ENCODE assay signal across 9 cellular contexts in the genomic region with DNA sequence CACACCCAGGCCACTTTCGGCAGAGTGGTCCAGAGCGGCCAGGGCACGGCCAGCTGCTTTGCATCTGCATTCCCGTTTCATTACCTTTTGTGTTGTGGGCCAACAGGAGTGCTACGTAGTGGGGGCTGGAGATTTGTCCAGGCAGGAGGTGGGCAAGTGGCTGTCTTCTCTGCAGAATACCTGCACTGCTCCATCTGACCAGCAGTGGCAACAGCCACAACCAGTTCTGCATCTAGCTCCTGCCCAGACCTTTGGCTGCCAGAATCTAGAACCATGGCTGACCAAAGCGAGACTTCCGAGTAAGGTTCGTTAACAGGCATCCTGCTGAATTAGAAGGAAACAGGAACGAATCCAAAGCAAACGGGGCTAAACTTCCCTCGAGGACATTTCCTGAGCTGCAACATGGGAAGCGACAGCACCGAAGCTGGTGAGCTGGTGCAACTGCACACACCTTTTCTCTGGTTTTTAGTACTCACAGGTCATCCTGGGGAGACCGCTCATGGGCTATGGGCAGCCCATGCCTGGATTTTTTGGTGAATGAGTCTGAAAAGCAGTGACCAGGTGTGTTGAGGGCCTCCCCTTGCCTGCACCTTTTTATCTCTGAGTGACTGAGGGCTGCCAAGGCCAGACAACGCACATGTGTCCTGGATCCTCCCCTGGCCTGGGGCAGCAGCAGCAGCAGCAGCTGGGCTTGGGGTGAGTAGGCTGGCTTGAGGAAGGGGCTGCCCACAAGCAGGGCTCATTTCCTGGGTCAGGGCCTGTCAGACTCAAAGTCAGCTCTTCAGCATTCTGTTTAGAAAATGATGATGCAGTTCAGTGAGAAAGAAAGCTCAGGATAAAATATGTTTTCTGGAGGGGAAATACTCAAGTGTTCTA. TPM values are rescaled to one million over a fixed set of nuclear protein-coding genes. Genes with fewer than 3 reads are reported as not detected.
A peak's percentile ranks its signal among the peaks of the same experiment; 100 is the strongest.
DNase-seq lines count a peak whose midpoint lies in the region; ATAC-seq and TF ChIP-seq lines count a peak whose summit lies in the region.
"Had no signal": no experiment of that assay in that cellular context is flagged by ENCODE, and none has a peak within 500 bp of the region (broad histone marks: within the 10 kb centered on the region; RNA-seq: fewer than 3 reads in every experiment).

No MANE protein-coding gene starts in this region.

- peak; percentile 43 for ATAC-seq in GM19395 (IDR thresholded peaks at IDR 0.05; ENCODE audit: unreplicated experiment)
- ATAC-seq in HG03108 (IDR thresholded peaks at IDR 0.05; ENCODE audit: unreplicated experiment): peak; percentile 27

- TF ChIP-seq CTCF in C4-2B (conservative IDR thresholded peaks at IDR 0.05): peak; percentile 71
- peak; percentile 36 for TF ChIP-seq CTCF in choroid plexus epithelial cell (conservative IDR thresholded peaks at IDR 0.05; ENCODE audit: low read depth, low read length)
- TF ChIP-seq CTCF in GM10248 (IDR thresholded peaks at IDR 0.05; ENCODE audit: control extremely low read depth, extremely low read depth, low read depth, missing control alignments): no peak

- H3K27ac ChIP-seq in C4-2B: peak overlapping the region; percentile 45
- H3K27ac ChIP-seq: breast epithelium had no signal

- DNase-seq in choroid plexus epithelial cell (ENCODE audit: low read depth) (no peak), GM10248 (ENCODE audit: extremely low spot score) (no peak), D341Med (ENCODE audit: low spot score) (no peak), A172 (ENCODE audit: low spot score) (no peak), CD1c-positive myeloid dendritic cell (ENCODE audit: extremely low spot score) (no peak)

- CTCF ChIA-PET in GM10248 (lab: Yijun Ruan, JAX): interaction anchor here (0.7 to 8.5 kb wide), 23 partner anchors 7 to 440 kb away, joined by 3 to 135 read pairs (median 4); a partner anchor contains a TSS

- no peak overlapping the region for H3K4me3 ChIP-seq in choroid plexus epithelial cell (ENCODE audit: low read depth, low read length)
- H3K4me3 ChIP-seq: breast epithelium had no signal

- POLR2A ChIA-PET in GM10248 (lab: Yijun Ruan, JAX): interaction anchor here (1.2 kb wide), 1 partner anchor 231 kb away, joined by 4 read pairs; a partner anchor contains a TSS

RNA-seq across cellular contexts. Expression of a gene that starts 10.6 kb away (rescaled TPM):
- 0.10 and 0.24 TPM in 2 replicates for total RNA-seq in A172 (2014; rRNA removed; shearing (Covaris generic))

RNA-seq across cellular contexts. Expression of a gene that starts 26.6 kb away (rescaled TPM):
- total RNA-seq in A172 (2014; rRNA removed; shearing (Covaris generic)): 32.3 and 43.9 TPM in 2 replicates
